Comparison of ENCODE assay signal across 10 cellular contexts in genomic region chr2:234444242-234444641, GRCh38. TPM values are rescaled to one million over a fixed set of nuclear protein-coding genes. Genes with fewer than 3 reads are reported as not detected.
DNase-seq lines count a peak whose midpoint lies in the region; ATAC-seq and TF ChIP-seq lines count a peak whose summit lies in the region.
"Had no signal": no experiment of that assay in that cellular context is flagged by ENCODE, and none has a peak within 500 bp of the region (broad histone marks: within the 10 kb centered on the region; RNA-seq: fewer than 3 reads in every experiment).

No MANE protein-coding gene starts in this region.

- intact Hi-C loops in activated CD4-positive, alpha-beta T cell treated with anti-CD3 and anti-CD28 coated beads, Interleukin-2, amount 10 ng/mL, durations not matched to agents 24 days and 14 days (cut with micrococcal nuclease), result no loop called here

- H3K9me2 ChIP-seq in SK-N-SH, result no peaks in the 10 kb centered on the region

- H3K27me3 ChIP-seq in SJSA1 (replicated peaks) (no peaks in the 10 kb centered on the region), smooth muscle cell (ENCODE audit: low read depth) (no peaks in the 10 kb centered on the region), SK-N-SH (ENCODE audit: insufficient read depth) (no peaks in the 10 kb centered on the region)
- H3K27me3 ChIP-seq in effector memory CD4-positive, alpha-beta T cell (replicated peaks; ENCODE audit: control insufficient read depth, insufficient read depth, low read length, poor library complexity, severe bottlenecking), result no peaks in the 10 kb centered on the region
- H3K27me3 ChIP-seq: right lobe of liver had no signal

- POLR2A ChIA-PET in SK-N-SH (lab: Yijun Ruan, JAX), result no interaction called here

- H3K4me1 ChIP-seq in SJSA1 (replicated peaks) (peaks cover 39% of the 10 kb centered on the region), smooth muscle cell (ENCODE audit: low read depth) (peaks cover 26% of the 10 kb centered on the region), SK-N-SH (ENCODE audit: control insufficient read depth in 1 of 2, insufficient read depth in 2 of 2, low read depth in 1 of 2, low read length in 1 of 2) (0 out of 4 replicates have a peak, but pooled peaks cover 0 to 4% of the 10 kb centered on the region in 2 experiments)
- peaks cover 46% of the 10 kb centered on the region for H3K4me1 ChIP-seq in effector memory CD4-positive, alpha-beta T cell (ENCODE audit: control insufficient read depth, insufficient read depth, low read length, poor library complexity, severe bottlenecking)
- H3K4me1 ChIP-seq: right lobe of liver had no signal

- H3K79me2 ChIP-seq in smooth muscle cell (ENCODE audit: low read depth) (no peaks in the 10 kb centered on the region), SK-N-SH (ENCODE audit: insufficient read depth) (no peaks in the 10 kb centered on the region)

- H3F3A ChIP-seq in smooth muscle cell (ENCODE audit: low read depth) (peaks cover 5% of the 10 kb centered on the region), SK-N-SH (replicated peaks; ENCODE audit: insufficient read depth) (peaks cover 11% of the 10 kb centered on the region)

- H3K9me3 Mint-ChIP-seq in activated CD4-positive, alpha-beta T cell treated with anti-CD3 and anti-CD28 coated beads, Interleukin-2, amount 10 ng/mL, durations not matched to agents 24 days and 14 days, result peaks cover 8% of the 10 kb centered on the region

- peaks cover 35% of the 10 kb centered on the region for H3K36me3 Mint-ChIP-seq in activated CD4-positive, alpha-beta T cell treated with anti-CD3 and anti-CD28 coated beads, Interleukin-2, amount 10 ng/mL, durations not matched to agents 24 days and 14 days (ENCODE audit: low read depth)

- H3K27ac ChIP-seq in SJSA1 (peak overlapping the region; percentile 91), smooth muscle cell (ENCODE audit: low read depth) (peak overlapping the region; percentile 89), SK-N-SH (ENCODE audit: low read depth in 2 of 2, low read length in 1 of 2) (no peak overlapping the region)
- H3K27ac ChIP-seq in effector memory CD4-positive, alpha-beta T cell (ENCODE audit: insufficient read depth, low read length, poor library complexity, severe bottlenecking), result peak overlapping the region; percentile 53
- H3K27ac ChIP-seq: right lobe of liver had no signal

- TF ChIP-seq RAD21 in SK-N-SH (IDR thresholded peaks at IDR 0.05; ENCODE audit: low read length), result no peak

- CTCF ChIA-PET in SK-N-SH (lab: Yijun Ruan, JAX), result interaction anchor here (1.0 kb wide), 2 partner anchors 57 to 167 kb away, joined by 3 read pairs; no protein-coding TSS in a partner anchor

- H3K4me2 ChIP-seq in smooth muscle cell, result peak overlapping the region; percentile 67
- no peak overlapping the region for H3K4me2 ChIP-seq in SK-N-SH

- peak overlapping the region; percentile 88 for H3K27ac Mint-ChIP-seq in activated CD4-positive, alpha-beta T cell treated with anti-CD3 and anti-CD28 coated beads, Interleukin-2, amount 10 ng/mL, durations not matched to agents 24 days and 14 days

- H3K4me1 Mint-ChIP-seq in activated CD4-positive, alpha-beta T cell treated with anti-CD3 and anti-CD28 coated beads, Interleukin-2, amount 10 ng/mL, durations not matched to agents 24 days and 14 days, result peaks cover 73% of the 10 kb centered on the region

- H3K4me3 ChIP-seq in SJSA1 (no peak overlapping the region), smooth muscle cell (no peak overlapping the region), SK-N-SH (ENCODE audit: low read depth in 2 of 2, low read length in 1 of 2) (no peak overlapping the region)
- H3K4me3 ChIP-seq in effector memory CD4-positive, alpha-beta T cell (ENCODE audit: insufficient read depth, low read depth, low read length, poor library complexity, severe bottlenecking), result no peak overlapping the region
- H3K4me3 ChIP-seq: right lobe of liver had no signal

- peak overlapping the region; percentile 2 for H2AFZ ChIP-seq in smooth muscle cell (ENCODE audit: low read depth)
- H2AFZ ChIP-seq in SK-N-SH (ENCODE audit: low read depth), result no peak overlapping the region

- peak overlapping the region; percentile 68 for H3K4me3 Mint-ChIP-seq in activated CD4-positive, alpha-beta T cell treated with anti-CD3 and anti-CD28 coated beads, Interleukin-2, amount 10 ng/mL, durations not matched to agents 24 days and 14 days

- H4K20me1 ChIP-seq in smooth muscle cell (ENCODE audit: low read depth), result no peaks in the 10 kb centered on the region
- no peaks in the 10 kb centered on the region for H4K20me1 ChIP-seq in SK-N-SH (ENCODE audit: insufficient read depth)

- TF ChIP-seq CTCF in smooth muscle cell (IDR thresholded peaks at IDR 0.05; ENCODE audit: borderline replicate concordance, insufficient read depth, poor library complexity, severe bottlenecking) (no peak), SK-N-SH (IDR thresholded peaks at IDR 0.05) (no peak)

- no peaks in the 10 kb centered on the region; the same call in 1 of the 2 replicates for H3K36me3 ChIP-seq in SJSA1
- H3K36me3 ChIP-seq in effector memory CD4-positive, alpha-beta T cell (ENCODE audit: control insufficient read depth, insufficient read depth, low read length), result no peaks in the 10 kb centered on the region
- H3K36me3 ChIP-seq in smooth muscle cell (ENCODE audit: low read depth), result no peaks in the 10 kb centered on the region
- H3K36me3 ChIP-seq in SK-N-SH (replicated peaks in 1 of 2; ENCODE audit: control insufficient read depth in 1 of 2, insufficient read depth in 2 of 2, low read length in 1 of 2), result no peaks in the 10 kb centered on the region
- H3K36me3 ChIP-seq: right lobe of liver had no signal

- peak overlapping the region; percentile 70 for H3K9ac ChIP-seq in smooth muscle cell (ENCODE audit: low read depth)
- H3K9ac ChIP-seq in SK-N-SH, result no peak overlapping the region

- no peak for TF ChIP-seq EP300 in SK-N-SH (IDR thresholded peaks at IDR 0.05; ENCODE audit: borderline replicate concordance in 1 of 2, low read depth in 1 of 2, low read length in 1 of 2)

- H3K27me3 Mint-ChIP-seq in activated CD4-positive, alpha-beta T cell treated with anti-CD3 and anti-CD28 coated beads, Interleukin-2, amount 10 ng/mL, durations not matched to agents 24 days and 14 days, result no peaks in the 10 kb centered on the region

- H3K9me3 ChIP-seq in SJSA1 (replicated peaks) (no peaks in the 10 kb centered on the region), smooth muscle cell (replicated peaks; ENCODE audit: low read depth) (no peaks in the 10 kb centered on the region), SK-N-SH (no peaks in the 10 kb centered on the region)
- no peaks in the 10 kb centered on the region for H3K9me3 ChIP-seq in effector memory CD4-positive, alpha-beta T cell (ENCODE audit: control insufficient read depth, low read length)
- H3K9me3 ChIP-seq: right lobe of liver had no signal

- peak; percentile 72 for DNase-seq in activated CD4-positive, alpha-beta T cell treated with anti-CD3 and anti-CD28 coated beads, Interleukin-2, amount 10 ng/mL, durations not matched to agents 24 days and 14 days
- DNase-seq in activated CD4-positive, alpha-beta T cell treated with anti-CD3 and anti-CD28 coated beads for 4 hours, result no peak
- DNase-seq in SJSA1 (ENCODE audit: low read depth in 1 of 2, low spot score in 2 of 2) (no peak), smooth muscle cell (lab: John Stamatoyannopoulos, UW; ENCODE audit: unreplicated experiment) (no peak), SK-N-SH (no peak), AG08396 (ENCODE audit: low spot score) (no peak)
- no peak for DNase-seq in effector memory CD4-positive, alpha-beta T cell
- DNase-seq: NCI-H2171 treated with DMSO at 0.1 percent for 48 hours had no signal

- no peak for ATAC-seq in HG03354 (IDR thresholded peaks at IDR 0.05; ENCODE audit: poor library complexity, severe bottlenecking, unreplicated experiment)

- WGBS in smooth muscle cell (ENCODE audit: low lambda C conversion rate), result 97% methylated on average over 2 of the region's 2 CpGs
- 94% methylated on average over 2 of the region's 2 CpGs for WGBS in SK-N-SH (ENCODE audit: low lambda C conversion rate)

TF ChIP-seq in SK-N-SH, 30 proteins besides CTCF, POLR2A, EP300 and RAD21:
- TF ChIP-seq POLR2AphosphoS5 (IDR thresholded peaks at IDR 0.05; ENCODE audit: low read depth, low read length) (no peak), EZH2phosphoT487 (IDR thresholded peaks at IDR 0.05; ENCODE audit: borderline replicate concordance, low read depth) (no peak)

RNA-seq across cellular contexts. Expression of gene ARL4C, which starts 52.6 kb away (rescaled TPM):
- 43.2 and 45.0 TPM in 2 replicates for total RNA-seq in activated CD4-positive, alpha-beta T cell treated with anti-CD3 and anti-CD28 coated beads, Interleukin-2, amount 10 ng/mL, durations not matched to agents 24 days and 14 days
- 6.3 and 14.5 TPM in 2 replicates for total RNA-seq in SJSA1 (2014; rRNA removed; shearing (Covaris generic))
- total RNA-seq in smooth muscle cell, result 8.0 and 9.1 TPM in 2 replicates
- polyA plus RNA-seq in smooth muscle cell (9.5 and 18.3 TPM in 2 replicates), SK-N-SH (2012; rRNA removed) (20.6 and 24.0 TPM in 2 replicates)
- 22.6 and 24.1 TPM in 2 replicates for polyA plus RNA-seq in SK-N-SH (2012; cell fraction: cytosol; rRNA removed)
- 12.1 and 13.3 TPM in 2 replicates for polyA plus RNA-seq in SK-N-SH (2012; cell fraction: nucleus; rRNA removed)

Comparison
In these comparisons a context has a peak if more than half of its experiments do, and no peak if none do; other contexts are left out.
1. H3K27ac ChIP-seq: peak in SJSA1 (single experiment), effector memory CD4-positive, alpha-beta T cell (single experiment) and smooth muscle cell (single experiment); none in SK-N-SH (0 of 2).